In genomic region chr9:129611302-129611800, GRCh38 we compare ENCODE assay signal across 8 cellular contexts. TPM values are rescaled to one million over a fixed set of nuclear protein-coding genes. Genes with fewer than 3 reads are reported as not detected.
DNase-seq lines count a peak whose midpoint lies in the region; ATAC-seq, FAIRE-seq and TF ChIP-seq lines count a peak whose summit lies in the region.

No MANE protein-coding gene starts in this region.

- no peaks in the 10 kb centered on the region for H3K9me3 Mint-ChIP-seq in naive B cell

- DNase-seq in AG04449 (ENCODE audit: low read depth, low spot score) (no peak), HCT116 (ENCODE audit: low read depth, low spot score) (no peak), breast epithelium (ENCODE audit: low spot score in 2 of 2) (no peak), naive B cell (no peak), SKM-1 (lab: John Stamatoyannopoulos, UW; ENCODE audit: unreplicated experiment) (no peak), GM12891 (ENCODE audit: insufficient read length, low spot score) (no peak)

- no TSS peak for BruUV-seq in HCT116 (replicated peaks; lab: Mats Ljungman, UMichigan)

- peak overlapping the region in 6 of 8 donors; percentile 66 to 92 (median 88) for H3K4me3 Mint-ChIP-seq in naive B cell

- H2AFZ ChIP-seq in HCT116 (ENCODE audit: low read depth, low read length, poor library complexity, severe bottlenecking), result no peak overlapping the region

- peaks cover 24 to 29% (median 26%) of the 10 kb centered on the region in 3 donors for H3K4me1 Mint-ChIP-seq in naive B cell

- H3K36me3 ChIP-seq in HCT116 (ENCODE audit: control insufficient read depth in 1 of 2, insufficient read depth in 2 of 2, low read length in 2 of 2) (no peaks in the 10 kb centered on the region), breast epithelium (no peaks in the 10 kb centered on the region)

- no peaks in the 10 kb centered on the region; the same call in 1 of the 2 replicates for H3K79me2 ChIP-seq in HCT116 (ENCODE audit: insufficient read depth, low read length)

- peak overlapping the region; percentile 92 for H3K4me2 ChIP-seq in HCT116 (ENCODE audit: low read length)

- peaks cover 0 to 13% (median 1%) of the 10 kb centered on the region in 3 donors for H3K27me3 Mint-ChIP-seq in naive B cell

- no peaks in the 10 kb centered on the region for H3K36me3 Mint-ChIP-seq in naive B cell

- peak overlapping the region; percentile 96 for H3K27ac ChIP-seq in HCT116 (ENCODE audit: low read depth, low read length)
- peak overlapping the region; percentile 91 to 94 for H3K27ac ChIP-seq in breast epithelium

- no peak for FAIRE-seq in GM12891 (lab: Jason Lieb, UNC)

- TF ChIP-seq RAD21 in HCT116 (IDR thresholded peaks at IDR 0.05; ENCODE audit: low read depth), result no peak

- peak; percentile 3; the same call in 1 of the 2 replicates for ATAC-seq in HCT116
- no peak for ATAC-seq in naive B cell (ENCODE audit: low read depth in 2 of 2)
- ATAC-seq in GM19035 (IDR thresholded peaks at IDR 0.05; ENCODE audit: unreplicated experiment), result no peak
- no peak for ATAC-seq in GM18873 (IDR thresholded peaks at IDR 0.05; ENCODE audit: low FRiP score, unreplicated experiment)

- no peaks in the 10 kb centered on the region for H3K27me3 ChIP-seq in HCT116 (ENCODE audit: insufficient read depth, low read length)
- no peaks in the 10 kb centered on the region for H3K27me3 ChIP-seq in breast epithelium

- TF ChIP-seq POLR2A in HCT116 (IDR thresholded peaks at IDR 0.05; ENCODE audit: borderline replicate concordance, extremely low read depth, insufficient read depth, insufficient read length) (no peak), breast epithelium (IDR thresholded peaks at IDR 0.05) (no peak), GM12891 (IDR thresholded peaks at IDR 0.05; ENCODE audit: low read depth, low read length) (no peak)

- peak overlapping the region; percentile 18 for H3K4me3 ChIP-seq in AG04449 (ENCODE audit: low read depth, low read length)
- peak overlapping the region; percentile 51 to 64 for H3K4me3 ChIP-seq in HCT116 (replicated peaks in 1 of 2; ENCODE audit: low read depth in 1 of 2, low read length in 2 of 2)
- H3K4me3 ChIP-seq in breast epithelium, result peak overlapping the region in 2 of 3 donors; percentile 71 to 73

- H3K9me2 ChIP-seq in HCT116 (ENCODE audit: insufficient read depth), result no peaks in the 10 kb centered on the region

- TF ChIP-seq CTCF in AG04449 (IDR thresholded peaks at IDR 0.05; ENCODE audit: insufficient read depth, low read length, missing control alignments) (no peak), HCT116 (IDR thresholded peaks at IDR 0.05 in 2 of 3, conservative IDR thresholded peaks at IDR 0.05 in 1 of 3; ENCODE audit: borderline replicate concordance in 1 of 3, insufficient read depth in 1 of 3, low read depth in 2 of 3, low read length in 2 of 3) (no peak), breast epithelium (IDR thresholded peaks at IDR 0.05) (peak in 2 of 3 donors; percentile 6 to 36)

- H3K9ac ChIP-seq in HCT116 (ENCODE audit: low read length), result peak overlapping the region; percentile 83

- no peaks in the 10 kb centered on the region for H4K20me1 ChIP-seq in HCT116 (ENCODE audit: insufficient read depth)

- H3K9me3 ChIP-seq in HCT116 (ENCODE audit: control insufficient read depth in 1 of 2, insufficient read depth in 1 of 2, low read depth in 1 of 2, low read length in 2 of 2), result no peaks in the 10 kb centered on the region
- H3K9me3 ChIP-seq in breast epithelium, result no peaks in the 10 kb centered on the region

- RAD21 ChIA-PET in HCT116 (lab: Charles Lee; ENCODE audit: low non-redundant PET in 1 of 2, low total read pairs in 2 of 2, uncharacterized antibody in 2 of 2, unreplicated experiment in 2 of 2), result interaction anchor here in 1 of 2 experiments (0.9 kb wide), 1 partner anchor 480 kb away, joined by 4 read pairs; no protein-coding TSS in a partner anchor

- H3K27ac Mint-ChIP-seq in naive B cell, result peak overlapping the region in 2 of 6 donors; percentile 84 to 89

- intact Hi-C loops in HCT116 (cut with micrococcal nuclease) (loop anchor here (1.0 to 5.0 kb wide), 3 partner anchors 204 to 472 kb away; no protein-coding TSS in a partner anchor), breast epithelium (cut with DNase I; ENCODE audit: low total_unique reads) (loop anchor here (2.0 kb wide), 1 partner anchor 473 kb away; no protein-coding TSS in a partner anchor)

- POLR2A ChIA-PET in AG04449 (lab: Yijun Ruan, JAX), result interaction anchor here (0.6 to 4.0 kb wide), 2 partner anchors 433 to 480 kb away, joined by 4 to 17 read pairs; partner anchors contain the start of gene IER5L
- POLR2A ChIA-PET in HCT116 (lab: Charles Lee), result interaction anchor here (1.2 to 1.4 kb wide), 2 partner anchors 116 to 472 kb away, joined by 3 read pairs; no protein-coding TSS in a partner anchor

- CTCF ChIA-PET in AG04449 (lab: Yijun Ruan, JAX), result interaction anchor here (0.6 to 7.8 kb wide), 45 partner anchors 10 to 508 kb away, joined by 3 to 286 read pairs (median 3); partner anchors contain the start of genes C9orf50 and NTMT1
- CTCF ChIA-PET in HCT116 (lab: Charles Lee), result interaction anchor here (0.7 to 2.4 kb wide), 6 partner anchors 14 to 480 kb away, joined by 3 to 16 read pairs (median 4); partner anchors contain the start of genes IER5L and NTMT1

- peaks cover 59 to 81% of the 10 kb centered on the region in 2 experiments for H3K4me1 ChIP-seq in HCT116 (ENCODE audit: control insufficient read depth in 1 of 2, insufficient read depth in 2 of 2, low read length in 2 of 2)
- H3K4me1 ChIP-seq in breast epithelium, result peaks cover 12 to 18% of the 10 kb centered on the region in 2 donors

TF ChIP-seq in HCT116, 20 proteins besides CTCF, POLR2A, EP300 and RAD21 (continues in another document):
- no peak for TF ChIP-seq EGR1 (IDR thresholded peaks at IDR 0.05; ENCODE audit: low read depth)
- TF ChIP-seq, protein P1, sequence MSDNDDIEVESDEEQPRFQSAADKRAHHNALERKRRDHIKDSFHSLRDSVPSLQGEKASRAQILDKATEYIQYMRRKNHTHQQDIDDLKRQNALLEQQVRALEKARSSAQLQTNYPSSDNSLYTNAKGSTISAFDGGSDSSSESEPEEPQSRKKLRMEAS (IDR thresholded peaks at IDR 0.05), result no peak
- no peak for TF ChIP-seq ELF1 (IDR thresholded peaks at IDR 0.05; ENCODE audit: borderline replicate concordance, low read depth)
- TF ChIP-seq POLR2AphosphoS5 (IDR thresholded peaks at IDR 0.05; ENCODE audit: low read depth, low read length), result no peak
- no peak for TF ChIP-seq YY1 (IDR thresholded peaks at IDR 0.05; ENCODE audit: extremely low read depth, insufficient replicate concordance, low read depth, low read length)
- no peak for TF ChIP-seq CBX3 (IDR thresholded peaks at IDR 0.05; ENCODE audit: low read depth)
- TF ChIP-seq EZH2phosphoT487 (IDR thresholded peaks at IDR 0.05; ENCODE audit: borderline replicate concordance), result no peak
- TF ChIP-seq EZH2 (IDR thresholded peaks at IDR 0.05), result no peak
- TF ChIP-seq SRF (IDR thresholded peaks at IDR 0.05; ENCODE audit: low read depth), result no peak

TF ChIP-seq in GM12891, 5 proteins besides CTCF, POLR2A, EP300 and RAD21:
- TF ChIP-seq SPI1 (IDR thresholded peaks at IDR 0.05; ENCODE audit: low read depth, low read length) (no peak), POLR2AphosphoS5 (IDR thresholded peaks at IDR 0.05; ENCODE audit: low read depth, low read length) (no peak), TAF1 (IDR thresholded peaks at IDR 0.05; ENCODE audit: low read depth, low read length) (no peak), POU2F2 (IDR thresholded peaks at IDR 0.05; ENCODE audit: low read depth, low read length) (no peak), PAX5 (IDR thresholded peaks at IDR 0.05; ENCODE audit: insufficient read depth, low read length, severe bottlenecking) (no peak)

RNA-seq across cellular contexts. Expression of gene C9orf50, which starts 9.6 kb away (rescaled TPM):
- total RNA-seq in HCT116 (2021; ENCODE audit: unreplicated experiment), result not detected
- polyA plus RNA-seq in HCT116 (2012), result not detected in 2 replicates
- total RNA-seq in breast epithelium, result under 1 TPM in 1 of 3 donors, not detected in 2; 0.48 TPM
- not detected for polyA plus RNA-seq in naive B cell (ENCODE audit: low read depth in 6 of 6)
- polyA plus RNA-seq in GM12891 (2012; ENCODE audit: low read depth, missing spikeins), result not detected

RNA-seq across cellular contexts. Expression of gene NTMT1, which starts 14.6 kb away (rescaled TPM):
- total RNA-seq in HCT116 (2021; ENCODE audit: unreplicated experiment) (84.8 TPM), breast epithelium (10 to 100 TPM; 17.8 to 31.1 (median 27.4) TPM)
- polyA plus RNA-seq in HCT116 (2012), result 82.9 and 91.6 TPM in 2 replicates
- polyA plus RNA-seq in naive B cell (ENCODE audit: low read depth in 6 of 6), result 10 to 100 TPM; 30.3 to 57.7 (median 35.4) TPM
- 23.6 TPM for polyA plus RNA-seq in GM12891 (2012; ENCODE audit: low read depth, missing spikeins)

RNA-seq across cellular contexts. Expression of gene ASB6, which starts 30.6 kb away (rescaled TPM):
- 21.6 TPM for total RNA-seq in HCT116 (2021; ENCODE audit: unreplicated experiment)
- polyA plus RNA-seq in HCT116 (2012), result 18.3 and 20.7 TPM in 2 replicates
- 10 to 100 TPM; 11.2 to 24.4 (median 21.6) TPM for total RNA-seq in breast epithelium
- polyA plus RNA-seq in naive B cell (ENCODE audit: low read depth in 6 of 6), result 10 to 100 TPM; 13.3 to 23.4 (median 16.5) TPM
- polyA plus RNA-seq in GM12891 (2012; ENCODE audit: low read depth, missing spikeins), result 7.6 TPM

RNA-seq across cellular contexts. Expression of gene PRRX2, which starts 54.1 kb away (rescaled TPM):
- total RNA-seq in HCT116 (2021; ENCODE audit: unreplicated experiment) (25.5 TPM), breast epithelium (10 to 100 TPM in 1 of 3 donors, 1 to 10 TPM in 2; 4.4 to 35.1 (median 9.9) TPM)
- polyA plus RNA-seq in HCT116 (2012), result 12.7 and 17.1 TPM in 2 replicates
- polyA plus RNA-seq in naive B cell (ENCODE audit: low read depth in 6 of 6), result not detected
- not detected for polyA plus RNA-seq in GM12891 (2012; ENCODE audit: low read depth, missing spikeins)

Comparison
In these comparisons a context has a peak if more than half of its experiments do, and no peak if none do; other contexts are left out.
1. H3K4me3 ChIP-seq: peak in every context shown above with its lines; median percentile 72 in breast epithelium; 58 in HCT116; 18 in AG04449.
2. CTCF ChIP-seq: peak in breast epithelium (2 of 3); none in AG04449 (single experiment) and HCT116 (0 of 3).